41 cellular contexts compared by ENCODE assay signal in the genomic region with DNA sequence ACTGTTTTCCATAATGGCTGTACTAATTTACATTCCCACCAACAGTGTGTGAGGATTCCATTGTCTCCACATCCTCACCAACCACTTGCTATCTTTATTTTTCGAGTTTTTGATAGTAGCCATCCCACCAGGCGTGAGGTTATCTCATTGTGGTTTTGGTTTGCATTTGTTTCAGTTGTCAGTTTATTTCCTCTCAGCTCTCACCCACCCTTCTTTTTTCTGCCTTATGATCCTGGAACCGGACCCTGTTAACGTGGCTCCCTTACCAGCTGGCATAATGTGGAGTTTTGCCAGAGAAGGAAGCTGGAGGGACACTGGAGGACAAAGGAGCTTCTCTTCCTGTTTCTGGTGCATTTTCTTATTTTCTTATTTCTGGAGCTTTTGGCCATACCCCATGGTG. TPM values are rescaled to one million over a fixed set of nuclear protein-coding genes. Genes with fewer than 3 reads are reported as not detected.
"Had no signal": no experiment of that assay in that cellular context is flagged by ENCODE, and none has a peak within 500 bp of the region (broad histone marks: within the 10 kb centered on the region; RNA-seq: fewer than 3 reads in every experiment).

No MANE protein-coding gene starts in this region.

- H3K4me1 Mint-ChIP-seq: activated B cell treated with CpG ODN at 0.5 μM for 24 hours; activated CD4-positive, alpha-beta memory T cell treated with anti-CD3 and anti-CD28 coated beads, Interleukin-2, amount 10 ng/mL, durations not matched to agents 7 days and 5 days; activated CD8-positive, alpha-beta memory T cell treated with anti-CD3 and anti-CD28 coated beads, Interleukin-2, amount 10 ng/mL, durations not matched to agents 7 days and 5 days; activated naive CD4-positive, alpha-beta T cell treated with anti-CD3 and anti-CD28 coated beads, Interleukin-2, amount 50 U/mL, for 24 hours; brain had no signal

- H3K36me3 Mint-ChIP-seq: activated CD8-positive, alpha-beta memory T cell treated with anti-CD3 and anti-CD28 coated beads, Interleukin-2, amount 10 ng/mL, durations not matched to agents 7 days and 5 days; activated naive CD4-positive, alpha-beta T cell treated with anti-CD3 and anti-CD28 coated beads, Interleukin-2, amount 50 U/mL, for 24 hours; brain; IgD-negative memory B cell had no signal

- H3K9me3 Mint-ChIP-seq: activated naive CD4-positive, alpha-beta T cell treated with anti-CD3 and anti-CD28 coated beads, Interleukin-2, amount 50 U/mL, for 24 hours had no signal

- H3K4me3 Mint-ChIP-seq: activated B cell treated with CpG ODN at 0.5 μM for 24 hours; activated CD4-positive, alpha-beta memory T cell treated with anti-CD3 and anti-CD28 coated beads, Interleukin-2, amount 10 ng/mL, durations not matched to agents 7 days and 5 days; activated CD8-positive, alpha-beta memory T cell treated with anti-CD3 and anti-CD28 coated beads, Interleukin-2, amount 10 ng/mL, durations not matched to agents 7 days and 5 days; activated naive CD4-positive, alpha-beta T cell treated with anti-CD3 and anti-CD28 coated beads, Interleukin-2, amount 50 U/mL, for 24 hours; brain; IgD-negative memory B cell had no signal

- H3K36me3 ChIP-seq: adrenal gland, MG63 had no signal

- DNase-seq: activated B cell treated with CpG ODN at 0.5 μM for 24 hours; activated CD4-positive, alpha-beta memory T cell treated with anti-CD3 and anti-CD28 coated beads, Interleukin-2, amount 10 ng/mL, durations not matched to agents 7 days and 5 days; activated CD4-positive, alpha-beta T cell treated with anti-CD3 and anti-CD28 coated beads for 4 hours; activated CD4-positive, alpha-beta T cell treated with anti-CD3 and anti-CD28 coated beads, Interleukin-2, amount 50 U/mL, for 1 hour; activated CD4-positive, CD25-positive, alpha-beta regulatory T cell treated with anti-CD3 and anti-CD28 coated beads, Interleukin-2, amount 50 U/mL, for 72 hours; activated CD8-positive, alpha-beta memory T cell treated with anti-CD3 and anti-CD28 coated beads for 24 hours; activated CD8-positive, alpha-beta memory T cell treated with anti-CD3 and anti-CD28 coated beads, Interleukin-2, amount 10 ng/mL, durations not matched to agents 7 days and 5 days; activated CD8-positive, alpha-beta memory T cell treated with anti-CD3 and anti-CD28 coated beads, Interleukin-2, amount 50 U/mL, for 48 hours; activated effector memory CD4-positive, alpha-beta T cell treated with Interleukin-2 at 50 U/mL for 16 hours; activated T-cell treated with anti-CD3 and anti-CD28 coated beads, Interleukin-2, amount 50 U/mL, for 48 hours; adrenal gland; anterior cingulate cortex; caudate nucleus; cerebellar nuclear complex; Kasumi-1; KG1; MG63; NCI-H1092; NCI-H1417; NCI-H146; NCI-H187; NCI-H2029 treated with DMSO at 0.1 percent for 48 hours; NCI-H2107; NCI-H2171; NCI-H446; NCI-H510A treated with DMSO at 0.1 percent for 48 hours; NCI-H526 treated with DMSO at 0.1 percent for 48 hours; NCI-H774; PC-9; SIG-M5; SW 1271; T-helper 1 cell; T-helper 2 cell; T-helper 9 cell had no signal

- H3K27ac Mint-ChIP-seq: activated B cell treated with CpG ODN at 0.5 μM for 24 hours; activated CD4-positive, alpha-beta memory T cell treated with anti-CD3 and anti-CD28 coated beads, Interleukin-2, amount 10 ng/mL, durations not matched to agents 7 days and 5 days; activated CD8-positive, alpha-beta memory T cell treated with anti-CD3 and anti-CD28 coated beads, Interleukin-2, amount 10 ng/mL, durations not matched to agents 7 days and 5 days; activated naive CD4-positive, alpha-beta T cell treated with anti-CD3 and anti-CD28 coated beads, Interleukin-2, amount 50 U/mL, for 24 hours; brain; IgD-negative memory B cell had no signal

- H3K4me1 ChIP-seq: adrenal gland had no signal

- H3K9me3 ChIP-seq: adrenal gland, MG63 had no signal

- H3K27me3 Mint-ChIP-seq: activated CD4-positive, alpha-beta memory T cell treated with anti-CD3 and anti-CD28 coated beads, Interleukin-2, amount 10 ng/mL, durations not matched to agents 7 days and 5 days; activated CD8-positive, alpha-beta memory T cell treated with anti-CD3 and anti-CD28 coated beads, Interleukin-2, amount 10 ng/mL, durations not matched to agents 7 days and 5 days had no signal

- H3K27ac ChIP-seq: adrenal gland, PC-9, RWPE1 had no signal

- H3K27me3 ChIP-seq: MG63 had no signal

- ATAC-seq: activated CD8-positive, alpha-beta memory T cell treated with anti-CD3 and anti-CD28 coated beads, Interleukin-2, amount 10 ng/mL, durations not matched to agents 7 days and 5 days; Right ventricle myocardium inferior; SK-N-SH treated with all-trans-retinoic acid at 6 μM for 48 hours had no signal

- H3K4me3 ChIP-seq: adrenal gland, MG63, PC-9 had no signal

RNA-seq across cellular contexts. Expression of gene SH3GL3, which starts 25.1 kb away (rescaled TPM):
- total RNA-seq: activated B cell treated with CpG ODN at 0.5 μM for 24 hours; activated CD4-positive, alpha-beta memory T cell treated with anti-CD3 and anti-CD28 coated beads, Interleukin-2, amount 10 ng/mL, durations not matched to agents 7 days and 5 days; activated CD8-positive, alpha-beta memory T cell treated with anti-CD3 and anti-CD28 coated beads, Interleukin-2, amount 10 ng/mL, durations not matched to agents 7 days and 5 days; Right ventricle myocardium inferior; SK-MEL-5 had no signal
- polyA plus RNA-seq: IgD-negative memory B cell had no signal
